8 cellular contexts compared by ENCODE assay signal in genomic region chr14:74612346-74613021, GRCh38. TPM values are rescaled to one million over a fixed set of nuclear protein-coding genes. Genes with fewer than 3 reads are reported as not detected.
DNase-seq lines count a peak whose midpoint lies in the region; TF ChIP-seq lines count a peak whose summit lies in the region.

No MANE protein-coding gene starts in this region.

- peak overlapping the region; percentile 55 for H3K9ac ChIP-seq in HUES64 (ENCODE audit: low read depth, low read length)

- H3K4me3 Mint-ChIP-seq in nephron progenitor cell = peak overlapping the region; percentile 78
- peak overlapping the region; percentile 60 for H3K4me3 Mint-ChIP-seq in stimulated activated naive CD8-positive, alpha-beta T cell treated with anti-CD3 and anti-CD28 coated beads, Interleukin-15, Interleukin-2, amounts not matched to agents 100 ng/mL and 50 ng/mL, for 24 hours

- peaks cover 35% of the 10 kb centered on the region for H3K27me3 ChIP-seq in HUES64 (ENCODE audit: insufficient read depth, low read length)

- no peaks in the 10 kb centered on the region; the same call in 1 of the 2 replicates for H3K9me3 ChIP-seq in HUES64 (ENCODE audit: insufficient read depth, low read depth, low read length)

- no peaks in the 10 kb centered on the region for H3K36me3 ChIP-seq in HUES64 (ENCODE audit: insufficient read depth, low read length)

- DNase-seq in Ammon's horn (ENCODE audit: low spot score) = peak; percentile 68
- DNase-seq in GM19240 (ENCODE audit: insufficient read length, low spot score) = peak; percentile 58
- DNase-seq in RPMI7951 (ENCODE audit: low read depth) = peak; percentile 69
- peak; percentile 76 for DNase-seq in activated T-helper 9 cell treated with anti-CD3 and anti-CD28 coated beads, Interleukin-2, amount 50 U/mL, for 16 hours (ENCODE audit: low read depth)
- peak; percentile 78 to 93 for DNase-seq in foreskin fibroblast
- DNase-seq in nephron progenitor cell = peak; percentile 89

- peaks cover 39% of the 10 kb centered on the region for H3K4me1 Mint-ChIP-seq in nephron progenitor cell
- peaks cover 37% of the 10 kb centered on the region for H3K4me1 Mint-ChIP-seq in stimulated activated naive CD8-positive, alpha-beta T cell treated with anti-CD3 and anti-CD28 coated beads, Interleukin-15, Interleukin-2, amounts not matched to agents 100 ng/mL and 50 ng/mL, for 24 hours (ENCODE audit: low read depth)

- H3K27ac ChIP-seq in HUES64 (ENCODE audit: low read depth, low read length) = no peak overlapping the region

- H3K27ac Mint-ChIP-seq in nephron progenitor cell = no peak overlapping the region
- H3K27ac Mint-ChIP-seq in stimulated activated naive CD8-positive, alpha-beta T cell treated with anti-CD3 and anti-CD28 coated beads, Interleukin-15, Interleukin-2, amounts not matched to agents 100 ng/mL and 50 ng/mL, for 24 hours = no peak overlapping the region

- TF ChIP-seq CTCF in foreskin fibroblast (IDR thresholded peaks at IDR 0.05; ENCODE audit: low read depth, low read length) (peak; percentile 36), nephron progenitor cell (IDR thresholded peaks at IDR 0.05) (peak; percentile 40)

- WGBS in HUES64 = 9% methylated on average over 69 of the region's 69 CpGs

- peaks cover 82% of the 10 kb centered on the region for H3K27me3 Mint-ChIP-seq in nephron progenitor cell (ENCODE audit: low read depth, poor library complexity)
- peaks cover 42% of the 10 kb centered on the region for H3K27me3 Mint-ChIP-seq in stimulated activated naive CD8-positive, alpha-beta T cell treated with anti-CD3 and anti-CD28 coated beads, Interleukin-15, Interleukin-2, amounts not matched to agents 100 ng/mL and 50 ng/mL, for 24 hours

- H3K4me3 ChIP-seq in HUES64 (ENCODE audit: low read length) = peak overlapping the region; percentile 58
- H3K4me3 ChIP-seq in foreskin fibroblast (ENCODE audit: low read depth in 1 of 2, low read length in 2 of 2) = peak overlapping the region; percentile 64 to 68

- no peaks in the 10 kb centered on the region for H3K9me3 Mint-ChIP-seq in nephron progenitor cell
- no peaks in the 10 kb centered on the region for H3K9me3 Mint-ChIP-seq in stimulated activated naive CD8-positive, alpha-beta T cell treated with anti-CD3 and anti-CD28 coated beads, Interleukin-15, Interleukin-2, amounts not matched to agents 100 ng/mL and 50 ng/mL, for 24 hours

- H3K4me1 ChIP-seq in HUES64 (ENCODE audit: insufficient read depth, low read length) = peaks cover 11% of the 10 kb centered on the region; the same call in 1 of the 2 replicates

- H3K36me3 Mint-ChIP-seq in nephron progenitor cell (ENCODE audit: low read depth) = no peaks in the 10 kb centered on the region
- no peaks in the 10 kb centered on the region for H3K36me3 Mint-ChIP-seq in stimulated activated naive CD8-positive, alpha-beta T cell treated with anti-CD3 and anti-CD28 coated beads, Interleukin-15, Interleukin-2, amounts not matched to agents 100 ng/mL and 50 ng/mL, for 24 hours (ENCODE audit: low read depth)

RNA-seq across cellular contexts. Expression of gene LTBP2, which starts 0.4 kb away (rescaled TPM):
- 0.55 TPM for polyA plus RNA-seq in HUES64 (2013, experiment 1 of 2)
- 0.63 TPM for polyA plus RNA-seq in HUES64 (2013, experiment 2 of 2)
- total RNA-seq in RPMI7951 (2014; rRNA removed; shearing (Covaris generic)) = 22.8 and 26.0 TPM in 2 replicates
